Comparison of ENCODE assay signal across 28 cellular contexts in the genomic region with DNA sequence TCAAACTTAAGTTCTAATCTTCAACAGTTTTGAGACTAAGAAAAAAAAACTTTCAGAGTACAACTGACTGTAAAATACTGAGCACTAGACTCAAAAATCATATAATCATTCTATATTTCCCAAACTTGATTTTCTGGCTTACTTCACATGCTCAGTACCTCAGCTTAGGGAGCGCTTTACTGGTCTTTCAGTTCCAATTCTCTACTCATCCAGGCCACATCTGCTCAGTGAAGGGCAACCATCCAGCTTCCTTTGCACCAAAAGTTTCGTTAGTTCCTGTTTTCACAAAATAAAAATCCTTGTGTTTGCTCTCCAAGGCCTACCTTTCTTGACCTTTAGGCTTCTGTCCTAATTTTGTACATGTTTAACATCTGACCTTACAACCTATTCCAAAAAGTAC.
"Had no signal": no experiment of that assay in that cellular context is flagged by ENCODE, and none has a peak within 500 bp of the region (broad histone marks: within the 10 kb centered on the region; RNA-seq: fewer than 3 reads in every experiment).

No MANE protein-coding gene starts in this region.

- DNase-seq: activated CD4-positive, alpha-beta T cell treated with anti-CD3 and anti-CD28 coated beads for 1 hour; activated CD4-positive, alpha-beta T cell treated with anti-CD3 and anti-CD28 coated beads for 4 hours; activated CD4-positive, alpha-beta T cell treated with anti-CD3 and anti-CD28 coated beads, Interleukin-2, amount 50 U/mL, for 1 hour; activated CD4-positive, alpha-beta T cell treated with anti-CD3 and anti-CD28 coated beads, Interleukin-2, amount 50 U/mL, for 48 hours; activated CD8-positive, alpha-beta memory T cell treated with anti-CD3 and anti-CD28 coated beads for 24 hours; activated CD8-positive, alpha-beta T cell treated with anti-CD3 and anti-CD28 coated beads for 36 hours; activated effector memory CD4-positive, alpha-beta T cell treated with Interleukin-2 at 50 U/mL for 16 hours; activated gamma-delta T cell treated with Interleukin-2 at 50 U/mL for 16 hours; activated naive CD4-positive, alpha-beta T cell treated with anti-CD3 and anti-CD28 coated beads, Interleukin-2, amount 50 U/mL, for 16 hours; activated naive CD4-positive, alpha-beta T cell treated with Interleukin-2 at 50 U/mL for 16 hours; activated T-cell treated with anti-CD3 and anti-CD28 coated beads, Interleukin-2, amount 50 U/mL, for 4 hours; amniotic stem cell; anterior cingulate cortex; brain microvascular endothelial cell; dorsolateral prefrontal cortex; effector memory CD4-positive, alpha-beta T cell; endodermal cell; foreskin fibroblast; head of caudate nucleus; T-helper 17 cell had no signal

- ATAC-seq: activated CD8-positive, alpha-beta T cell treated with anti-CD3 and anti-CD28 coated beads for 36 hours; activated T-cell treated with anti-CD3 and anti-CD28 coated beads, Interleukin-2, amount 50 U/mL, for 4 hours; activated T-helper 17 cell treated with anti-CD3 and anti-CD28 coated beads, Interleukin-2, amount 50 U/mL, for 72 hours; esophagus mucosa; T-helper 17 cell; WTC11 had no signal

- H3K4me3 ChIP-seq: coronary artery, dorsolateral prefrontal cortex had no signal

- H3K27ac Mint-ChIP-seq: activated CD8-positive, alpha-beta T cell treated with anti-CD3 and anti-CD28 coated beads for 36 hours; activated naive CD8-positive, alpha-beta T cell; activated T-helper 17 cell treated with anti-CD3 and anti-CD28 coated beads, Interleukin-2, amount 50 U/mL, for 72 hours; dendritic cell treated with granulocyte-macrophage colony-stimulating factor and Interleukin-4, amounts not matched to agents 40 ng/mL and 50 ng/mL, for 4 days; endodermal cell; T-helper 17 cell; WTC11 had no signal

- H3K4me3 Mint-ChIP-seq: activated CD8-positive, alpha-beta T cell treated with anti-CD3 and anti-CD28 coated beads for 36 hours; activated naive CD8-positive, alpha-beta T cell; activated T-cell treated with anti-CD3 and anti-CD28 coated beads, Interleukin-2, amount 50 U/mL, for 4 hours; activated T-helper 17 cell treated with anti-CD3 and anti-CD28 coated beads, Interleukin-2, amount 50 U/mL, for 72 hours; central memory CD8-positive, alpha-beta T cell; dendritic cell treated with granulocyte-macrophage colony-stimulating factor and Interleukin-4, amounts not matched to agents 40 ng/mL and 50 ng/mL, for 4 days; endodermal cell; T-helper 17 cell; WTC11 had no signal

- H3K27ac ChIP-seq: brain microvascular endothelial cell, coronary artery, dorsolateral prefrontal cortex, VCaP had no signal

- H3K36me3 ChIP-seq: brain microvascular endothelial cell had no signal

- H3K27me3 Mint-ChIP-seq: activated CD8-positive, alpha-beta T cell treated with anti-CD3 and anti-CD28 coated beads for 36 hours; activated naive CD8-positive, alpha-beta T cell; activated T-helper 17 cell treated with anti-CD3 and anti-CD28 coated beads, Interleukin-2, amount 50 U/mL, for 72 hours; central memory CD8-positive, alpha-beta T cell; dendritic cell treated with granulocyte-macrophage colony-stimulating factor and Interleukin-4, amounts not matched to agents 40 ng/mL and 50 ng/mL, for 4 days; T-helper 17 cell had no signal

- H3K4me1 Mint-ChIP-seq: activated T-helper 17 cell treated with anti-CD3 and anti-CD28 coated beads, Interleukin-2, amount 50 U/mL, for 72 hours; central memory CD8-positive, alpha-beta T cell; endodermal cell; T-helper 17 cell; WTC11 had no signal

- H3K36me3 Mint-ChIP-seq: activated naive CD8-positive, alpha-beta T cell had no signal

- H3K27me3 ChIP-seq: brain microvascular endothelial cell, dorsolateral prefrontal cortex had no signal
